ENCODE assay signal across 1 cellular context in the genomic region with DNA sequence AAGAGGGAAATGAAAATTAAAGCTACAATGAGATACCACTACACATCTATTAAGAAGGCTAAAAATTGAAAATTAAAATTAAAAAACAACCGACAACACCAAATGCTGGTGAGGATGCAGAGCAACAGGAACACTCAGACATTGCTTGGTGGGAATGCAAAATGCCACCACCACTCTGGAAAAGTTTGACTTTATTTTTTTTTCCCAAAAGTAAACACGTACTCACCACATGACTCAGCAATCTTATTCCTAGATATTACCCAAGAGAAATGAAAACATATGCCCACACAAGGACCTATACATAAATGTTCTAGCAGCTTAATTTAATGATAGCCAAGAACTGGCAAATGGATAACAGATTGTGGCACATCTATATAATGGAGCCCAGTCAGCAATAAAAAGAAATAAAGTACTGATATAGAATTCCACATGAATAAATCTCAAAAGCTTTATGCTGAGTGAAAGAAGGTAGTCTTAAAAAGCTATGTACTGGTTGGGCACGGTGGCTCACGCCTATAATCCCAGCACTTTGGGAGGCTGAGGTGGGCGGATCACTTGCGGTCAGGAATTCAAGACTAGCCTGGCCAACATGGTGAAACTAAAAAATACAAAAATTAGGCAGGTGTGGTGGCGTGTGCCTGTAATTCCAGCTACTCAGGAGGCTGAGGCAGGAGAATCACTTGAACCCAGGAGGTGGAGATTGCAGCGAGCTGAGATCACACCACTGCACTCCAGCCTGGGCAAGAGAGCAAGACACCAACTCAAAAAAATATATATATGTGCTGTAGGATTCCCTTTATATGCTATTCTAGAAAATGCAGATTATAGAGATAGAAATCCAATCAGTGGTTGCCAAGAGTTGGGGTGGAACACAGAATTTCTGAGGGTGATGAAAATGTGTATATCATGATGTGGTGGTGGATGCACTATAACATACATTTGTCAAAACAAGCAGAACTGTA.
TF ChIP-seq lines count a peak whose summit lies in the region.

No MANE protein-coding gene starts in this region.

TF ChIP-seq in HEK293, 187 proteins besides CTCF, POLR2A, EP300 and RAD21 (continued from another document):
- TF ChIP-seq WT1 (tag by site-specific recombination; IDR thresholded peaks at IDR 0.05): no peak
- TF ChIP-seq ZNF121 (tag by site-specific recombination; IDR thresholded peaks at IDR 0.05): 0 out of 2 replicates have a peak, but pooled peaks have one; percentile 17
- TF ChIP-seq ZNF133 (tag by site-specific recombination; IDR thresholded peaks at IDR 0.05): no peak
- TF ChIP-seq KLF8 (tag by site-specific recombination; IDR thresholded peaks at IDR 0.05): no peak
- TF ChIP-seq ZNF555 (tag by site-specific recombination; conservative IDR thresholded peaks at IDR 0.05): no peak
- TF ChIP-seq ZNF10 (tag by site-specific recombination; IDR thresholded peaks at IDR 0.05): no peak
- no peak for TF ChIP-seq HOXA7 (CRISPR knock-in tag; IDR thresholded peaks at IDR 0.05; ENCODE audit: borderline replicate concordance)
- TF ChIP-seq ZNF341 (tag by site-specific recombination; IDR thresholded peaks at IDR 0.05; ENCODE audit: low read depth): no peak
